In the genomic region with DNA sequence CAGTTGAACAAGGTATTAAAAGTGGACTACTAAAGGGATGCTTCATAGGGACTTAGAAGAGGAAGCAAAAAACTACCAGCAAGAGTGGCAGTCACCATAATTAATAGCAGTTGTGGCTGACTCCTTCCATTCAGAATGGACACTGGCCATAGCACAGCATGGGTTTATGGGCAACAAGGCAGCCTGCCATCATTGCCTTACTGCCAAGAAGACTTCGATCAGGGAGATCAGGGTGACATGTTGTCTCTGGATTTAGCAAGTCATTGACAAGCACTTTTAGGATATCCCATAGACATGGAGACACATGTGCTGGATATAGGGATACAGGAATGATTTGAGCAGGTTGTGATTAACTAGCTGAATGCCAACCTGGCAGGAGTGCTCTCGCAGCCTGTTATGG, we compare ENCODE assay signal across 20 cellular contexts.
"Had no signal": no experiment of that assay in that cellular context is flagged by ENCODE, and none has a peak within 500 bp of the region (broad histone marks: within the 10 kb centered on the region; RNA-seq: fewer than 3 reads in every experiment).

No MANE protein-coding gene starts in this region.

- H3K27me3 ChIP-seq: neural progenitor cell, pancreas, suprapubic skin, tibial artery, upper lobe of left lung, uterus had no signal

- H3K27ac ChIP-seq: coronary artery, neural progenitor cell, pancreas, suprapubic skin, tibial artery, upper lobe of left lung, uterus had no signal

- H3K9me3 ChIP-seq: mucosa of descending colon, pancreas, suprapubic skin, tibial artery, upper lobe of left lung, uterus had no signal

- H3K4me1 Mint-ChIP-seq: neural progenitor cell had no signal

- H3K36me3 ChIP-seq: neural progenitor cell, pancreas, suprapubic skin, tibial artery, upper lobe of left lung, uterus had no signal

- DNase-seq: effector CD4-positive, alpha-beta T cell; foreskin melanocyte; hippocampal formation; kidney glomerular epithelial cell; mammary epithelial cell; mucosa of descending colon; naive thymus-derived CD8-positive, alpha-beta T cell; nucleus accumbens; pancreas; right cardiac atrium; small intestine; stimulated activated CD4-positive, alpha-beta T cell treated with anti-CD3 and anti-CD28 coated beads, Interleukin-12 subunit alpha, Interleukin-12 subunit beta, amount 100 ng/mL, for 4 hours; stimulated activated naive CD8-positive, alpha-beta T cell treated with anti-CD3 and anti-CD28 coated beads, Interleukin-15, Interleukin-2, amounts not matched to agents 100 U/mL and 50 U/mL, for 24 hours; tibial artery; upper lobe of left lung; uterus had no signal

- H3K4me3 Mint-ChIP-seq: naive thymus-derived CD8-positive, alpha-beta T cell; neural progenitor cell had no signal

- ATAC-seq: mucosa of descending colon; naive thymus-derived CD8-positive, alpha-beta T cell; pancreas; right cardiac atrium; stimulated activated naive CD8-positive, alpha-beta T cell treated with anti-CD3 and anti-CD28 coated beads, Interleukin-15, Interleukin-2, amounts not matched to agents 100 U/mL and 50 U/mL, for 24 hours had no signal

- H3K27me3 Mint-ChIP-seq: naive thymus-derived CD8-positive, alpha-beta T cell; progenitor cell of endocrine pancreas had no signal

- H3K36me3 Mint-ChIP-seq: neural progenitor cell had no signal

- H3K4me3 ChIP-seq: coronary artery, mucosa of descending colon, neural progenitor cell, pancreas, suprapubic skin, tibial artery, upper lobe of left lung, uterus had no signal

- H3K4me1 ChIP-seq: neural progenitor cell, pancreas, tibial artery, upper lobe of left lung, uterus had no signal

- H3K27ac Mint-ChIP-seq: neural progenitor cell, progenitor cell of endocrine pancreas had no signal
